Comparison of ENCODE assay signal across 16 cellular contexts in the genomic region with DNA sequence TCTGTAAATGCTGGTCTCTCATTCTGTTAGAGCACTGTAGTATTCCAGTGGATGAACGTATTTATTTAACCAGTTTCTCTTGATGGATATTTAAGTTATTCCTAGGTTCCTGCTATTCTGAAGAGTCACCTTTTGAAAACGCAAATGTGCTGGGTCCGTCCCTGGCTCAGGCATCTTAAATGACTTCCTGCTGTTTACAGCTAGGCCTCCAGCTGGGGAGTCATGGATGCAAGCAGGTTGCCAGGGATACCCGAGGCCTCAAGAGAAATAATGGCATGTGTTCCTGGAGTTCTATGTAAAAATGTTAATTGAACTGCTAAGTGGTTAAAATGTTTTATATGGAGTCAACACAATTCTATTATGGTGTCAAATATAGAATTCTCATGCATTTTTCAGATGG.
A peak's percentile ranks its signal among the peaks of the same experiment; 100 is the strongest.
DNase-seq lines count a peak whose midpoint lies in the region; ATAC-seq, FAIRE-seq and TF ChIP-seq lines count a peak whose summit lies in the region.
"Had no signal": no experiment of that assay in that cellular context is flagged by ENCODE, and none has a peak within 500 bp of the region (broad histone marks: within the 10 kb centered on the region; RNA-seq: fewer than 3 reads in every experiment).

No MANE protein-coding gene starts in this region.

- no peak overlapping the region for H4K91ac ChIP-seq in H1 (replicated peaks; ENCODE audit: insufficient read length, low read length)

- no peaks in the 10 kb centered on the region for H3K23me2 ChIP-seq in H1 (ENCODE audit: low read depth, low read length)

- H3K79me2 ChIP-seq in H1 (ENCODE audit: control insufficient read depth in 1 of 2, insufficient read depth in 2 of 2, low read length in 2 of 2) (no peaks in the 10 kb centered on the region), neural progenitor cell (ENCODE audit: low read depth) (no peaks in the 10 kb centered on the region)

- POLR2A ChIA-PET in H1 (lab: Charles Lee; ENCODE audit: partially characterized antibody), result interaction anchor here (0.6 kb wide), 1 partner anchor 1962 kb away, joined by 3 read pairs; no protein-coding TSS in a partner anchor

- H3K14ac ChIP-seq in H1 (ENCODE audit: insufficient read length), result no peak overlapping the region

- H4K8ac ChIP-seq in H1 (ENCODE audit: extremely low read depth, insufficient read depth, low read length), result no peak overlapping the region

- H3K4ac ChIP-seq in H1 (replicated peaks; ENCODE audit: insufficient read length, low read depth, low read length), result no peak overlapping the region

- no peak for TF ChIP-seq POLR2A in H1 (IDR thresholded peaks at IDR 0.05; ENCODE audit: control extremely low read depth in 1 of 2, low read depth in 2 of 2, low read length in 2 of 2)

- H3K79me1 ChIP-seq in H1 (ENCODE audit: low read depth, low read length), result no peaks in the 10 kb centered on the region

- peak in 1 of 2 experiments; percentile 73; a peak in 1 of 3 replicates for TF ChIP-seq EP300 in H1 (IDR thresholded peaks at IDR 0.05; ENCODE audit: borderline replicate concordance in 1 of 2, low read depth in 2 of 2, low read length in 2 of 2)

- CTCF ChIA-PET in H1 (lab: Charles Lee; ENCODE audit: partially characterized antibody), result interaction anchor here (0.9 kb wide), 1 partner anchor 14 kb away, joined by 7 read pairs; no protein-coding TSS in a partner anchor

- TF ChIP-seq RAD21 in H1 (IDR thresholded peaks at IDR 0.05 in 1 of 2, conservative IDR thresholded peaks at IDR 0.05 in 1 of 2; ENCODE audit: low read depth in 2 of 2, low read length in 2 of 2), result no peak

- H3K9me3 Mint-ChIP-seq in neural progenitor cell, result no peaks in the 10 kb centered on the region
- H3K9me3 Mint-ChIP-seq: activated naive CD8-positive, alpha-beta T cell treated with anti-CD3 and anti-CD28 coated beads, Interleukin-2, amount 50 U/mL, for 24 hours had no signal

- no peak for TF ChIP-seq CTCF in H1 (IDR thresholded peaks at IDR 0.05; ENCODE audit: control extremely low read depth in 1 of 3, insufficient read depth in 1 of 3, low read depth in 1 of 3, low read length in 3 of 3)
- TF ChIP-seq CTCF in neural progenitor cell (IDR thresholded peaks at IDR 0.05), result no peak
- TF ChIP-seq CTCF in left lung (IDR thresholded peaks at IDR 0.05), result no peak
- no peak for TF ChIP-seq CTCF in GM13976 (IDR thresholded peaks at IDR 0.05; ENCODE audit: borderline replicate concordance, control extremely low read depth, extremely low read depth, insufficient read depth, missing control alignments)

- no peak overlapping the region for H2BK20ac ChIP-seq in H1 (ENCODE audit: low read length)

- H3K27me3 ChIP-seq in H1 (replicated peaks in 1 of 4; ENCODE audit: control insufficient read depth in 3 of 4, extremely low read depth in 1 of 4, insufficient read depth in 3 of 4, low read length in 3 of 4) (no peaks in the 10 kb centered on the region), neural progenitor cell (no peaks in the 10 kb centered on the region), left lung (peaks cover 0 to 5% of the 10 kb centered on the region in 2 donors)
- H3K27me3 ChIP-seq: SJSA1 had no signal

- peak; percentile 84 for FAIRE-seq in H1 (lab: Jason Lieb, UNC)
- FAIRE-seq: GM12892 had no signal

- no peak overlapping the region for H2AK5ac ChIP-seq in H1 (ENCODE audit: low read depth, low read length)

- peak overlapping the region; percentile 44 for H2BK120ac ChIP-seq in H1 (replicated peaks; ENCODE audit: low read depth, low read length)

- no peaks in the 10 kb centered on the region for H3K36me3 Mint-ChIP-seq in neural progenitor cell

- H3K4me2 ChIP-seq in H1 (ENCODE audit: insufficient read depth in 1 of 2, low read depth in 2 of 2, low read length in 2 of 2) (peak overlapping the region; percentile 29 to 45; a peak in 3 of 4 replicates), neural progenitor cell (peak overlapping the region; percentile 46)

- ATAC-seq in left lung, result no peak
- ATAC-seq in GM18498 (IDR thresholded peaks at IDR 0.05; ENCODE audit: unreplicated experiment), result no peak
- ATAC-seq: activated naive CD8-positive, alpha-beta T cell treated with anti-CD3 and anti-CD28 coated beads, Interleukin-2, amount 50 U/mL, for 24 hours had no signal

- H3K4me3 Mint-ChIP-seq in neural progenitor cell, result peak overlapping the region; percentile 68
- H3K4me3 Mint-ChIP-seq: activated naive CD8-positive, alpha-beta T cell treated with anti-CD3 and anti-CD28 coated beads, Interleukin-2, amount 50 U/mL, for 24 hours had no signal

- no peak overlapping the region for H3K56ac ChIP-seq in H1 (replicated peaks; ENCODE audit: insufficient read length, low read depth, low read length)

- H3K4me3 ChIP-seq in H1 (ENCODE audit: extremely low read depth in 1 of 4, insufficient read depth in 2 of 4, low read depth in 3 of 4, low read length in 4 of 4) (peak overlapping the region in 1 of 4 experiments; percentile 4; a peak in 1 of 8 replicates), neural progenitor cell (no peak overlapping the region), left lung (no peak overlapping the region)
- H3K4me3 ChIP-seq: coronary artery, SJSA1 had no signal

- H2AFZ ChIP-seq in H1 (ENCODE audit: low read length) (no peak overlapping the region), neural progenitor cell (replicated peaks) (no peak overlapping the region)

- H3K9me3 ChIP-seq in H1 (ENCODE audit: insufficient read depth in 2 of 2, low read depth in 1 of 2, low read length in 1 of 2), result no peaks in the 10 kb centered on the region
- no peaks in the 10 kb centered on the region for H3K9me3 ChIP-seq in neural progenitor cell (ENCODE audit: low read depth)
- H3K9me3 ChIP-seq in left lung, result no peaks in the 10 kb centered on the region
- H3K9me3 ChIP-seq: SJSA1 had no signal

- peak overlapping the region; percentile 81; the same call in 1 of the 2 replicates for H2BK5ac ChIP-seq in H1 (ENCODE audit: low read depth, low read length)

- H4K20me1 ChIP-seq in H1 (replicated peaks in 1 of 2; ENCODE audit: control insufficient read depth in 1 of 2, insufficient read depth in 2 of 2, low read length in 2 of 2) (no peaks in the 10 kb centered on the region), neural progenitor cell (ENCODE audit: low read depth) (no peaks in the 10 kb centered on the region)

- peak; percentile 37 for DNase-seq in DMS53 (lab: John Stamatoyannopoulos, UW)
- no peak for DNase-seq in DMS53 treated with DMSO at 0.1 percent for 48 hours (lab: John Stamatoyannopoulos, UW; ENCODE audit: unreplicated experiment)
- peak; percentile 58 for DNase-seq in NCI-H2227 treated with DMSO at 0.1 percent for 48 hours (lab: John Stamatoyannopoulos, UW)
- DNase-seq in H1 (ENCODE audit: low read depth in 1 of 2, low spot score in 2 of 2), result peak in 1 of 2 experiments; percentile 25
- peak; percentile 53 for DNase-seq in neural progenitor cell (ENCODE audit: low spot score)
- DNase-seq in left lung, result no peak
- DNase-seq in GM13976 (ENCODE audit: low spot score), result no peak
- DNase-seq: 8988T; activated naive CD8-positive, alpha-beta T cell treated with anti-CD3 and anti-CD28 coated beads, Interleukin-2, amount 50 U/mL, for 24 hours; Calu3; stimulated activated CD8-positive, alpha-beta memory T cell treated with anti-CD3 and anti-CD28 coated beads, Interleukin-4, amount 100 ng/mL, for 48 hours; trophoblast cell had no signal

- peak overlapping the region; percentile 84; the same call in 1 of the 2 replicates for H2BK12ac ChIP-seq in H1 (ENCODE audit: low read depth, low read length)

- no peak overlapping the region for H2BK15ac ChIP-seq in H1 (ENCODE audit: low read length)

- H3K4me1 ChIP-seq in H1 (replicated peaks in 1 of 4; ENCODE audit: control insufficient read depth in 3 of 4, insufficient read depth in 4 of 4, low read length in 3 of 4) (peaks cover 5 to 13% (median 10%) of the 10 kb centered on the region in 4 experiments), neural progenitor cell (peaks cover 14% of the 10 kb centered on the region), left lung (no peaks in the 10 kb centered on the region)

- H3K27me3 Mint-ChIP-seq in neural progenitor cell (ENCODE audit: insufficient read depth, low read depth), result no peaks in the 10 kb centered on the region
- H3K27me3 Mint-ChIP-seq: activated naive CD8-positive, alpha-beta T cell treated with anti-CD3 and anti-CD28 coated beads, Interleukin-2, amount 50 U/mL, for 24 hours had no signal

- peak overlapping the region; percentile 98 for H3K27ac Mint-ChIP-seq in neural progenitor cell
- H3K27ac Mint-ChIP-seq: activated naive CD8-positive, alpha-beta T cell treated with anti-CD3 and anti-CD28 coated beads, Interleukin-2, amount 50 U/mL, for 24 hours had no signal

- H3K9ac ChIP-seq in H1 (replicated peaks in 1 of 4; ENCODE audit: extremely low read depth in 1 of 4, low read depth in 3 of 4, low read length in 3 of 4) (no peak overlapping the region), neural progenitor cell (no peak overlapping the region)

- in situ Hi-C loops in GM13976 (cut with MboI; ENCODE audit: low sequenced_read_pairs, unreplicated experiment), result no loop called here

- intact Hi-C loops in left lung (cut with DNase I), result no loop called here

- H3K36me3 ChIP-seq in H1 (ENCODE audit: control insufficient read depth in 2 of 4, insufficient read depth in 4 of 4, low read length in 3 of 4) (no peaks in the 10 kb centered on the region), neural progenitor cell (no peaks in the 10 kb centered on the region), left lung (no peaks in the 10 kb centered on the region)
- H3K36me3 ChIP-seq: SJSA1 had no signal

- no peak overlapping the region for H4K5ac ChIP-seq in H1 (ENCODE audit: insufficient read length, low read depth, low read length)

- peaks cover 11% of the 10 kb centered on the region for H3F3A ChIP-seq in neural progenitor cell (ENCODE audit: low read depth)

- WGBS in H1 (ENCODE audit: extremely low coverage in 1 of 2, insufficient coverage in 1 of 2, insufficient read length in 1 of 2, insufficient replicate concordance in 2 of 2, low coverage in 1 of 2, low lambda C conversion rate in 2 of 2, missing lambda C conversion rate in 1 of 2), 2 experiments, result 10% methylated on average over 4 of the region's 4 CpGs; no CpG with 5 or more reads in 1 of the 2 experiments

- peaks cover 56% of the 10 kb centered on the region for H3K4me1 Mint-ChIP-seq in neural progenitor cell
- H3K4me1 Mint-ChIP-seq: activated naive CD8-positive, alpha-beta T cell treated with anti-CD3 and anti-CD28 coated beads, Interleukin-2, amount 50 U/mL, for 24 hours had no signal

- no peak overlapping the region for H3K18ac ChIP-seq in H1 (ENCODE audit: extremely low read depth, low read length)

- H3K23ac ChIP-seq in H1 (ENCODE audit: insufficient read length), result no peak overlapping the region

- H3K27ac ChIP-seq in H1 (ENCODE audit: low read depth, low read length), result 0 out of 2 replicates have a peak overlapping the region, but pooled peaks have one; percentile 50
- H3K27ac ChIP-seq in neural progenitor cell, result no peak overlapping the region
- H3K27ac ChIP-seq in left lung, result no peak overlapping the region
- H3K27ac ChIP-seq: coronary artery, SJSA1 had no signal

TF ChIP-seq in H1, 55 proteins besides CTCF, POLR2A, EP300 and RAD21 (continues in another document):
- 0 out of 2 replicates have a peak, but pooled peaks have one; percentile 14 for TF ChIP-seq YY1 (IDR thresholded peaks at IDR 0.05; ENCODE audit: low read depth, low read length)
- 0 out of 2 replicates have a peak, but pooled peaks have one; percentile 48 for TF ChIP-seq TCF12 (IDR thresholded peaks at IDR 0.05; ENCODE audit: low read depth, low read length)
- peak; percentile 33; the same call in 1 of the 2 replicates for TF ChIP-seq SP1 (IDR thresholded peaks at IDR 0.05; ENCODE audit: low read depth, low read length)

Comparison
In these comparisons a context has a peak if more than half of its experiments do, and no peak if none do; other contexts are left out.
1. DNase-seq: peak in DMS53 (single experiment), NCI-H2227 treated with DMSO at 0.1 percent for 48 hours (single experiment) and neural progenitor cell (single experiment); none in DMS53 treated with DMSO at 0.1 percent for 48 hours (single experiment), left lung (0 of 2) and GM13976 (single experiment).